ENCODE assay signal across 1 cellular context in the genomic region with DNA sequence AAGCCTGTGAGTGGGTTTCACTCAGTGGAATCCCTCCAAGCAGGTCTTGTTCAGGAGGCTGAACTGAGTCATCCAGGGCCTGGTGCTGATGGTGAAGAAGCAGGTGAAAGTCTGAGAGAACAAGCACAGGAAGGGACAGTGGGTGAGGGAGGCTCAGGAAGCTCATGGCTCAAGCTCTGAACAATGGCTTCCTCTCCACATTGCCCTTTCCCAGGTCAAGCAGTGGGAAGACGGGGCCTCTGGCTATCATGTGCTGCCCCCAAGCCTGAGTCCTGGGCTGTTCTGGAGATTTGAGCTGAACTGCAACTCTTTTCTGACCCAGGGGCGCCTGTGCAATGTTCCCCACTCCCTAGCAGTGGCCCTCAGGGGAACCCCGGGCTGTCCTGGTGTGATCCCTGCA.
TF ChIP-seq lines count a peak whose summit lies in the region.

No MANE protein-coding gene starts in this region.

TF ChIP-seq in HepG2, 621 proteins besides CTCF, POLR2A, EP300 and RAD21:
- TF ChIP-seq NONO (IDR thresholded peaks at IDR 0.05) (no peak), NONO (CRISPR knock-in tag; conservative IDR thresholded peaks at IDR 0.05) (no peak), MTF2 (CRISPR knock-in tag; IDR thresholded peaks at IDR 0.05; ENCODE audit: borderline replicate concordance) (no peak), FOSL1 (CRISPR knock-in tag; IDR thresholded peaks at IDR 0.05; ENCODE audit: borderline replicate concordance) (no peak), GABPA (IDR thresholded peaks at IDR 0.05; ENCODE audit: low read depth, low read length) (no peak), GABPA (CRISPR knock-in tag; IDR thresholded peaks at IDR 0.05; ENCODE audit: low read depth) (no peak), MIXL1 (CRISPR knock-in tag; IDR thresholded peaks at IDR 0.05) (no peak), TBX2 (CRISPR knock-in tag; IDR thresholded peaks at IDR 0.05; ENCODE audit: borderline replicate concordance) (no peak), IKZF4 (CRISPR knock-in tag; IDR thresholded peaks at IDR 0.05; ENCODE audit: borderline replicate concordance, low read depth, not compliant biosample characterization) (no peak), KDM2A (CRISPR knock-in tag; IDR thresholded peaks at IDR 0.05; ENCODE audit: borderline replicate concordance, low read depth) (no peak), ZNF230 (CRISPR knock-in tag; IDR thresholded peaks at IDR 0.05) (no peak), ZNF724P (CRISPR knock-in tag; IDR thresholded peaks at IDR 0.05; ENCODE audit: borderline replicate concordance) (no peak), MTF1 (CRISPR knock-in tag; IDR thresholded peaks at IDR 0.05) (no peak), EHMT2 (IDR thresholded peaks at IDR 0.05; ENCODE audit: borderline replicate concordance, low read depth, low read length) (no peak)
- TF ChIP-seq, protein P1, sequence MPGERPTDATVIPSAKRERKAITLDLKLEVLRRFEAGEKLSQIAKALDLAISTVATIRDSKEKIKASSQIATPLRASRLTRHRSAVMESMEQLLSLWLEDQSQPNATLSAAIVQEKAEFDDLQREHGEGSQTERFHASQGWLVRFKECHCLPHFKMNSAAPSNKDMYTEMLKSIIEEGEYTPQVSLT (CRISPR knock-in tag; IDR thresholded peaks at IDR 0.05; ENCODE audit: borderline replicate concordance, low read depth): no peak
- TF ChIP-seq, protein P2, sequence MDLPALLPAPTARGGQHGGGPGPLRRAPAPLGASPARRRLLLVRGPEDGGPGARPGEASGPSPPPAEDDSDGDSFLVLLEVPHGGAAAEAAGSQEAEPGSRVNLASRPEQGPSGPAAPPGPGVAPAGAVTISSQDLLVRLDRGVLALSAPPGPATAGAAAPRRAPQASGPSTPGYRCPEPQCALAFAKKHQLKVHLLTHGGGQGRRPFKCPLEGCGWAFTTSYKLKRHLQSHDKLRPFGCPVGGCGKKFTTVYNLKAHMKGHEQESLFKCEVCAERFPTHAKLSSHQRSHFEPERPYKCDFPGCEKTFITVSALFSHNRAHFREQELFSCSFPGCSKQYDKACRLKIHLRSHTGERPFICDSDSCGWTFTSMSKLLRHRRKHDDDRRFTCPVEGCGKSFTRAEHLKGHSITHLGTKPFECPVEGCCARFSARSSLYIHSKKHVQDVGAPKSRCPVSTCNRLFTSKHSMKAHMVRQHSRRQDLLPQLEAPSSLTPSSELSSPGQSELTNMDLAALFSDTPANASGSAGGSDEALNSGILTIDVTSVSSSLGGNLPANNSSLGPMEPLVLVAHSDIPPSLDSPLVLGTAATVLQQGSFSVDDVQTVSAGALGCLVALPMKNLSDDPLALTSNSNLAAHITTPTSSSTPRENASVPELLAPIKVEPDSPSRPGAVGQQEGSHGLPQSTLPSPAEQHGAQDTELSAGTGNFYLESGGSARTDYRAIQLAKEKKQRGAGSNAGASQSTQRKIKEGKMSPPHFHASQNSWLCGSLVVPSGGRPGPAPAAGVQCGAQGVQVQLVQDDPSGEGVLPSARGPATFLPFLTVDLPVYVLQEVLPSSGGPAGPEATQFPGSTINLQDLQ (CRISPR knock-in tag; IDR thresholded peaks at IDR 0.05): no peak
- TF ChIP-seq, protein P3, sequence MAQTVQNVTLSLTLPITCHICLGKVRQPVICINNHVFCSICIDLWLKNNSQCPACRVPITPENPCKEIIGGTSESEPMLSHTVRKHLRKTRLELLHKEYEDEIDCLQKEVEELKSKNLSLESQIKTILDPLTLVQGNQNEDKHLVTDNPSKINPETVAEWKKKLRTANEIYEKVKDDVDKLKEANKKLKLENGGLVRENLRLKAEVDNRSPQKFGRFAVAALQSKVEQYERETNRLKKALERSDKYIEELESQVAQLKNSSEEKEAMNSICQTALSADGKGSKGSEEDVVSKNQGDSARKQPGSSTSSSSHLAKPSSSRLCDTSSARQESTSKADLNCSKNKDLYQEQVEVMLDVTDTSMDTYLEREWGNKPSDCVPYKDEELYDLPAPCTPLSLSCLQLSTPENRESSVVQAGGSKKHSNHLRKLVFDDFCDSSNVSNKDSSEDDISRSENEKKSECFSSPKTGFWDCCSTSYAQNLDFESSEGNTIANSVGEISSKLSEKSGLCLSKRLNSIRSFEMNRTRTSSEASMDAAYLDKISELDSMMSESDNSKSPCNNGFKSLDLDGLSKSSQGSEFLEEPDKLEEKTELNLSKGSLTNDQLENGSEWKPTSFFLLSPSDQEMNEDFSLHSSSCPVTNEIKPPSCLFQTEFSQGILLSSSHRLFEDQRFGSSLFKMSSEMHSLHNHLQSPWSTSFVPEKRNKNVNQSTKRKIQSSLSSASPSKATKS (CRISPR knock-in tag; IDR thresholded peaks at IDR 0.05): no peak
- TF ChIP-seq, protein P4, sequence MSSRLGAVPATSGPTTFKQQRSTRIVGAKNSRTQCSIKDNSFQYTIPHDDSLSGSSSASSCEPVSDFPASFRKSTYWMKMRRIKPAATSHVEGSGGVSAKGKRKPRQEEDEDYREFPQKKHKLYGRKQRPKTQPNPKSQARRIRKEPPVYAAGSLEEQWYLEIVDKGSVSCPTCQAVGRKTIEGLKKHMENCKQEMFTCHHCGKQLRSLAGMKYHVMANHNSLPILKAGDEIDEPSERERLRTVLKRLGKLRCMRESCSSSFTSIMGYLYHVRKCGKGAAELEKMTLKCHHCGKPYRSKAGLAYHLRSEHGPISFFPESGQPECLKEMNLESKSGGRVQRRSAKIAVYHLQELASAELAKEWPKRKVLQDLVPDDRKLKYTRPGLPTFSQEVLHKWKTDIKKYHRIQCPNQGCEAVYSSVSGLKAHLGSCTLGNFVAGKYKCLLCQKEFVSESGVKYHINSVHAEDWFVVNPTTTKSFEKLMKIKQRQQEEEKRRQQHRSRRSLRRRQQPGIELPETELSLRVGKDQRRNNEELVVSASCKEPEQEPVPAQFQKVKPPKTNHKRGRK (CRISPR knock-in tag; IDR thresholded peaks at IDR 0.05): no peak
- TF ChIP-seq, protein P5, sequence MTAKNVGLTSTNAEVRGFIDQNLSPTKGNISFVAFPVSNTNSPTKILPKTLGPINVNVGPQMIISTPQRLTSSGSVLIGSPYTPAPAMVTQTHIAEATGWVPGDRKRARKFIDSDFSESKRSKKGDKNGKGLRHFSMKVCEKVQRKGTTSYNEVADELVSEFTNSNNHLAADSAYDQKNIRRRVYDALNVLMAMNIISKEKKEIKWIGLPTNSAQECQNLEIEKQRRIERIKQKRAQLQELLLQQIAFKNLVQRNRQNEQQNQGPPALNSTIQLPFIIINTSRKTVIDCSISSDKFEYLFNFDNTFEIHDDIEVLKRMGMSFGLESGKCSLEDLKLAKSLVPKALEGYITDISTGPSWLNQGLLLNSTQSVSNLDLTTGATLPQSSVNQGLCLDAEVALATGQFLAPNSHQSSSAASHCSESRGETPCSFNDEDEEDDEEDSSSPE (CRISPR knock-in tag; IDR thresholded peaks at IDR 0.05): no peak
- TF ChIP-seq, protein P6, sequence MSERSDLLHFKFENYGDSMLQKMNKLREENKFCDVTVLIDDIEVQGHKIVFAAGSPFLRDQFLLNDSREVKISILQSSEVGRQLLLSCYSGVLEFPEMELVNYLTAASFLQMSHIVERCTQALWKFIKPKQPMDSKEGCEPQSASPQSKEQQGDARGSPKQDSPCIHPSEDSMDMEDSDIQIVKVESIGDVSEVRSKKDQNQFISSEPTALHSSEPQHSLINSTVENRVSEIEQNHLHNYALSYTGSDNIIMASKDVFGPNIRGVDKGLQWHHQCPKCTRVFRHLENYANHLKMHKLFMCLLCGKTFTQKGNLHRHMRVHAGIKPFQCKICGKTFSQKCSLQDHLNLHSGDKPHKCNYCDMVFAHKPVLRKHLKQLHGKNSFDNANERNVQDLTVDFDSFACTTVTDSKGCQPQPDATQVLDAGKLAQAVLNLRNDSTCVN (CRISPR knock-in tag; IDR thresholded peaks at IDR 0.05; ENCODE audit: borderline replicate concordance): no peak
TF ChIP-seq in HepG2: peak in this region for 0.
